Comparison of ENCODE assay signal across 11 cellular contexts in the genomic region with DNA sequence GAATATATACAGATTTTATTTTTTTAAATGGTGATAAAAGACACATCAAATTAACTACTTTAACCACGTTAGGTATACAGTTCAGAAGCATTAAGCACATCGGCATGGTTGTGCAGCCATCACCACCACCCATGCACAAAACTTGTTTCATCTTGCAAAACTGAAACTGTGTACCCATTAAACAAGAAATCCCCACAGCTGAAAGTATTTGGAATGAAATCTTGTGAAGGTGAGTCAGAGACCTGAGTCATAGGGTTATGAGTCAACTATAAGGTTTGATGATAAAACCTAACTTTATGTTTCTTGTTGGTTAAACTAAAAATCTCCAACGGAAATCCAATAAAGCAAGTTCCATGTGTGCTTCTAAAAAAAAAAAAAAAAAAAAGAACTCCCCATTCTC.
A peak's percentile ranks its signal among the peaks of the same experiment; 100 is the strongest.
DNase-seq lines count a peak whose midpoint lies in the region; TF ChIP-seq lines count a peak whose summit lies in the region.
"Had no signal": no experiment of that assay in that cellular context is flagged by ENCODE, and none has a peak within 500 bp of the region (broad histone marks: within the 10 kb centered on the region; RNA-seq: fewer than 3 reads in every experiment).

No MANE protein-coding gene starts in this region.

- POLR2A ChIA-PET in GM10248 (lab: Yijun Ruan, JAX): no interaction called here

- peaks cover 20% of the 10 kb centered on the region for H3K9me3 Mint-ChIP-seq in mesothelial cell of epicardium

- no peaks in the 10 kb centered on the region for H3K36me3 Mint-ChIP-seq in mesothelial cell of epicardium
- H3K36me3 Mint-ChIP-seq: memory B cell had no signal

- peaks cover 33% of the 10 kb centered on the region for H3K27me3 Mint-ChIP-seq in mesothelial cell of epicardium (ENCODE audit: low read depth)
- H3K27me3 Mint-ChIP-seq: memory B cell had no signal

- peaks cover 8% of the 10 kb centered on the region for H3K4me1 Mint-ChIP-seq in mesothelial cell of epicardium
- H3K4me1 Mint-ChIP-seq: memory B cell had no signal

- DNase-seq in ELR (ENCODE audit: low read depth) (peak; percentile 71), HFF-Myc (ENCODE audit: extremely low read depth, low read depth) (peak; percentile 57), RPMI7951 (ENCODE audit: low read depth) (peak; percentile 88), glomerular visceral epithelial cell (ENCODE audit: extremely low spot score) (peak; percentile 1), GM10248 (ENCODE audit: extremely low spot score) (no peak), SHP77 treated with DMSO at 0.1 percent for 48 hours (lab: John Stamatoyannopoulos, UW) (no peak), mesothelial cell of epicardium (ENCODE audit: low spot score in 2 of 2, unreplicated experiment in 2 of 2) (no peak), GDM1 (lab: John Stamatoyannopoulos, UW) (no peak)
- DNase-seq: activated effector memory CD4-positive, alpha-beta T cell treated with Interleukin-2 at 50 U/mL for 16 hours had no signal

- CTCF ChIA-PET in GM10248 (lab: Yijun Ruan, JAX): no interaction called here

- H3K4me3 ChIP-seq in HFF-Myc (replicated peaks; ENCODE audit: low read depth, low read length): no peak overlapping the region

- H3K4me3 Mint-ChIP-seq in mesothelial cell of epicardium: no peak overlapping the region
- H3K4me3 Mint-ChIP-seq: memory B cell; stimulated activated naive CD8-positive, alpha-beta T cell treated with anti-CD3 and anti-CD28 coated beads, Interleukin-15, Interleukin-2, amounts not matched to agents 100 ng/mL and 50 ng/mL, for 24 hours had no signal

- H3K27ac Mint-ChIP-seq in mesothelial cell of epicardium: no peak overlapping the region
- H3K27ac Mint-ChIP-seq: memory B cell; stimulated activated naive CD8-positive, alpha-beta T cell treated with anti-CD3 and anti-CD28 coated beads, Interleukin-15, Interleukin-2, amounts not matched to agents 100 ng/mL and 50 ng/mL, for 24 hours had no signal

- TF ChIP-seq CTCF in HFF-Myc (IDR thresholded peaks at IDR 0.05; ENCODE audit: low read depth, low read length, missing control alignments) (no peak), GM10248 (IDR thresholded peaks at IDR 0.05; ENCODE audit: control extremely low read depth, extremely low read depth, low read depth, missing control alignments) (no peak), mesothelial cell of epicardium (IDR thresholded peaks at IDR 0.05; ENCODE audit: unreplicated experiment) (no peak)

Comparison
In these comparisons a context has a peak if more than half of its experiments do, and no peak if none do; other contexts are left out.
1. DNase-seq: peak in ELR (single experiment), HFF-Myc (single experiment), RPMI7951 (single experiment) and glomerular visceral epithelial cell (single experiment); none in GM10248 (single experiment), SHP77 treated with DMSO at 0.1 percent for 48 hours (single experiment), mesothelial cell of epicardium (0 of 2) and GDM1 (single experiment).